In genomic region chr11:43676933-43677332, GRCh38 we compare ENCODE assay signal across 15 cellular contexts. TPM values are rescaled to one million over a fixed set of nuclear protein-coding genes. Genes with fewer than 3 reads are reported as not detected.
DNase-seq lines count a peak whose midpoint lies in the region; ATAC-seq and TF ChIP-seq lines count a peak whose summit lies in the region.
"Had no signal": no experiment of that assay in that cellular context is flagged by ENCODE, and none has a peak within 500 bp of the region (broad histone marks: within the 10 kb centered on the region; RNA-seq: fewer than 3 reads in every experiment).

No MANE protein-coding gene starts in this region.

- no peak overlapping the region for H3K4me2 ChIP-seq in SK-N-SH
- H3K4me2 ChIP-seq: BLaER1 treated with 17β-estradiol and CSF1 and Interleukin-3, amounts not matched to agents 10 nM and 100 nM had no signal

- H3K9me3 Mint-ChIP-seq in T-helper 2 cell treated with Interferon-gamma antibody and Interleukin-4, amounts not matched to agents 5 μg/mL and 100 μg/mL, for 36 hours, result peaks cover 16% of the 10 kb centered on the region
- H3K9me3 Mint-ChIP-seq: CD8-positive, alpha-beta T cell had no signal

- no peak overlapping the region for H3K9ac ChIP-seq in SK-N-SH
- H3K9ac ChIP-seq: BLaER1 treated with 17β-estradiol and CSF1 and Interleukin-3, amounts not matched to agents 10 nM and 100 nM had no signal

- H3K27ac Mint-ChIP-seq in T-helper 2 cell treated with Interferon-gamma antibody and Interleukin-4, amounts not matched to agents 5 μg/mL and 100 μg/mL, for 36 hours, result no peak overlapping the region
- H3K27ac Mint-ChIP-seq: CD4-positive, alpha-beta T cell; CD8-positive, alpha-beta T cell had no signal

- 4% methylated on average over 2 of the region's 2 CpGs for WGBS in SK-N-SH (ENCODE audit: low lambda C conversion rate)

- H3K9me3 ChIP-seq in SK-N-SH, result no peaks in the 10 kb centered on the region
- H3K9me3 ChIP-seq: Caco-2 had no signal

- H3K4me3 Mint-ChIP-seq in T-helper 2 cell treated with Interferon-gamma antibody and Interleukin-4, amounts not matched to agents 5 μg/mL and 100 μg/mL, for 36 hours, result no peak overlapping the region
- H3K4me3 Mint-ChIP-seq: CD4-positive, alpha-beta T cell; CD8-positive, alpha-beta T cell had no signal

- H3K36me3 ChIP-seq in SK-N-SH (replicated peaks in 1 of 2; ENCODE audit: control insufficient read depth in 1 of 2, insufficient read depth in 2 of 2, low read length in 1 of 2) (no peaks in the 10 kb centered on the region), H7 (replicated peaks; ENCODE audit: control insufficient read depth, insufficient read depth, low read length) (no peaks in the 10 kb centered on the region)
- H3K36me3 ChIP-seq: BLaER1 treated with 17β-estradiol and CSF1 and Interleukin-3, amounts not matched to agents 10 nM and 100 nM had no signal

- TF ChIP-seq RAD21 in SK-N-SH (IDR thresholded peaks at IDR 0.05; ENCODE audit: low read length), result no peak

- H3K27me3 Mint-ChIP-seq in T-helper 2 cell treated with Interferon-gamma antibody and Interleukin-4, amounts not matched to agents 5 μg/mL and 100 μg/mL, for 36 hours (ENCODE audit: low read depth), result peaks cover 21% of the 10 kb centered on the region

- peaks cover 12% of the 10 kb centered on the region for H3K36me3 Mint-ChIP-seq in T-helper 2 cell treated with Interferon-gamma antibody and Interleukin-4, amounts not matched to agents 5 μg/mL and 100 μg/mL, for 36 hours (ENCODE audit: low read depth)

- H2AFZ ChIP-seq in SK-N-SH (ENCODE audit: low read depth), result no peak overlapping the region

- no peaks in the 10 kb centered on the region for H4K20me1 ChIP-seq in SK-N-SH (ENCODE audit: insufficient read depth)
- H4K20me1 ChIP-seq: BLaER1 treated with 17β-estradiol and CSF1 and Interleukin-3, amounts not matched to agents 10 nM and 100 nM had no signal

- no peaks in the 10 kb centered on the region for H3F3A ChIP-seq in SK-N-SH (replicated peaks; ENCODE audit: insufficient read depth)

- DNase-seq in SK-N-SH, result peak; percentile 26
- peak; percentile 79 for DNase-seq in SK-N-DZ (ENCODE audit: low spot score)
- no peak for DNase-seq in H7
- DNase-seq in T-helper 2 cell treated with Interferon-gamma antibody and Interleukin-4, amounts not matched to agents 5 μg/mL and 100 μg/mL, for 36 hours (ENCODE audit: low spot score), result no peak
- DNase-seq: 8988T; ACHN; Caco-2; Calu3; CD4-positive, alpha-beta T cell; CD8-positive, alpha-beta T cell; DMS79 treated with DMSO at 0.1 percent for 48 hours; GF-D8 had no signal

- no peaks in the 10 kb centered on the region; a peak in 1 of 4 replicates for H3K4me1 ChIP-seq in SK-N-SH (ENCODE audit: control insufficient read depth in 1 of 2, insufficient read depth in 2 of 2, low read depth in 1 of 2, low read length in 1 of 2)
- H3K4me1 ChIP-seq: Caco-2 had no signal

- POLR2A ChIA-PET in SK-N-SH (lab: Yijun Ruan, JAX), result no interaction called here

- no peak for TF ChIP-seq CTCF in SK-N-SH (IDR thresholded peaks at IDR 0.05)

- H3K27me3 ChIP-seq in SK-N-SH (ENCODE audit: insufficient read depth) (no peaks in the 10 kb centered on the region), H7 (ENCODE audit: control insufficient read depth, insufficient read depth, low read length) (no peaks in the 10 kb centered on the region; the same call in 1 of the 2 replicates)
- H3K27me3 ChIP-seq: BLaER1 treated with 17β-estradiol and CSF1 and Interleukin-3, amounts not matched to agents 10 nM and 100 nM had no signal

- H3K9me2 ChIP-seq in SK-N-SH, result no peaks in the 10 kb centered on the region

- H3K4me1 Mint-ChIP-seq in T-helper 2 cell treated with Interferon-gamma antibody and Interleukin-4, amounts not matched to agents 5 μg/mL and 100 μg/mL, for 36 hours (ENCODE audit: low read depth), result peaks cover 22% of the 10 kb centered on the region

- no peak overlapping the region for H3K4me3 ChIP-seq in SK-N-SH (ENCODE audit: low read depth in 2 of 2, low read length in 1 of 2)
- H3K4me3 ChIP-seq in H7 (ENCODE audit: insufficient read depth, low read depth, low read length), result no peak overlapping the region
- H3K4me3 ChIP-seq: BLaER1 treated with 17β-estradiol and CSF1 and Interleukin-3, amounts not matched to agents 10 nM and 100 nM had no signal

- no peak overlapping the region for H3K27ac ChIP-seq in SK-N-SH (ENCODE audit: low read depth in 2 of 2, low read length in 1 of 2)
- H3K27ac ChIP-seq: BLaER1 treated with 17β-estradiol and CSF1 and Interleukin-3, amounts not matched to agents 10 nM and 100 nM; C4-2B had no signal

- TF ChIP-seq EP300 in SK-N-SH (IDR thresholded peaks at IDR 0.05; ENCODE audit: borderline replicate concordance in 1 of 2, low read depth in 1 of 2, low read length in 1 of 2), result no peak

- CTCF ChIA-PET in SK-N-SH (lab: Yijun Ruan, JAX), result interaction anchor here (0.7 kb wide), 1 partner anchor 11 kb away, joined by 3 read pairs; no protein-coding TSS in a partner anchor

- H3K79me2 ChIP-seq in SK-N-SH (ENCODE audit: insufficient read depth), result peaks cover 2% of the 10 kb centered on the region; the same call in 1 of the 2 replicates

- ATAC-seq in SK-N-SH treated with all-trans-retinoic acid at 6 μM for 48 hours, result no peak
- ATAC-seq: CD8-positive, alpha-beta T cell had no signal

TF ChIP-seq in SK-N-SH, 30 proteins besides CTCF, POLR2A, EP300 and RAD21:
- TF ChIP-seq POLR2AphosphoS5 (IDR thresholded peaks at IDR 0.05; ENCODE audit: low read depth, low read length) (no peak), GATA2 (CRISPR knock-in tag; IDR thresholded peaks at IDR 0.05) (peak; percentile 53; the same call in 1 of the 2 replicates), RCOR1 (IDR thresholded peaks at IDR 0.05; ENCODE audit: low read length) (0 out of 2 replicates have a peak, but pooled peaks have one; percentile 16)

TF ChIP-seq in SK-N-SH treated with all-trans-retinoic acid at 6 μM for 48 hours, 23 proteins besides CTCF, POLR2A, EP300 and RAD21:
- TF ChIP-seq ZNF8 (CRISPR knock-in tag; IDR thresholded peaks at IDR 0.05) (no peak), ZC3H10 (CRISPR knock-in tag; IDR thresholded peaks at IDR 0.05) (no peak), CSRNP3 (CRISPR knock-in tag; IDR thresholded peaks at IDR 0.05) (no peak), ZNF565 (CRISPR knock-in tag; conservative IDR thresholded peaks at IDR 0.05; ENCODE audit: low read depth) (no peak), OSR1 (CRISPR knock-in tag; IDR thresholded peaks at IDR 0.05) (no peak), ZFP3 (CRISPR knock-in tag; IDR thresholded peaks at IDR 0.05) (no peak), TSHZ2 (CRISPR knock-in tag; IDR thresholded peaks at IDR 0.05) (no peak), SNAI2 (CRISPR knock-in tag; IDR thresholded peaks at IDR 0.05) (no peak)
TF ChIP-seq in SK-N-SH treated with all-trans-retinoic acid at 6 μM for 48 hours: peak in this region for 0.

RNA-seq across cellular contexts. Expression of gene HSD17B12, which starts 3.6 kb away (rescaled TPM):
- polyA plus RNA-seq in SK-N-SH (2012; rRNA removed), result 19.7 and 27.3 TPM in 2 replicates
- polyA plus RNA-seq in SK-N-SH (2012; cell fraction: cytosol; rRNA removed), result 25.7 and 30.5 TPM in 2 replicates
- 12.4 and 24.9 TPM in 2 replicates for polyA plus RNA-seq in SK-N-SH (2012; cell fraction: nucleus; rRNA removed)
- 34.6 and 38.7 TPM in 2 replicates for polyA plus RNA-seq in SK-N-DZ (2014; cell fraction: cytosol; rRNA removed)
- polyA plus RNA-seq in SK-N-DZ (2014; cell fraction: nucleus; rRNA removed), result 17.1 and 22.4 TPM in 2 replicates
- total RNA-seq in H7 (2014; rRNA removed; shearing (Covaris generic)), result 72.1 and 87.6 TPM in 2 replicates

Comparison
In these comparisons a context has a peak if more than half of its experiments do, and no peak if none do; other contexts are left out.
1. DNase-seq: peak in SK-N-SH (single experiment) and SK-N-DZ (single experiment); none in H7 (single experiment) and T-helper 2 cell treated with Interferon-gamma antibody and Interleukin-4, amounts not matched to agents 5 μg/mL and 100 μg/mL, for 36 hours (single experiment).